Comparison of ENCODE assay signal across 2 cellular contexts in the genomic region with DNA sequence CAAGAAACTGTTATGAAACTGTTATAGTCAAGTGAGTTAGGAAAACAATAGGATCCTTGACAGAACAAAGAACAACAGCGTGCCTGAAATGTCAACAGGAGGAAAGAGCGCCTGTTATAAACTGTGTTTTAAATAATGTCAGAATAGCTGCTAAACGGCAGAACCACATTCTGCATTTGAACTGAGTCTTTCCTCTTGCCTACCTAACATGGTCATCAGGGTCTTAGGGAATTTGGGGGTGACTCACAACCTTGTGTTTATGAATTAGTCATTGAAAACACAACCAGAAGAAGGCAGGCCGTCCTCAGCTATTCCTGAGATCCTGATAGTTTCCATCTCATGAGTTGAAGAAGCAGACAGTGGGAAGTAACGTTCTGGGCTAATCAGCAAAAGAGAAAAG.
TF ChIP-seq lines count a peak whose summit lies in the region.

No MANE protein-coding gene starts in this region.

TF ChIP-seq in A549, 52 proteins besides CTCF, POLR2A, EP300 and RAD21 (continued from another document):
- TF ChIP-seq, protein P1, sequence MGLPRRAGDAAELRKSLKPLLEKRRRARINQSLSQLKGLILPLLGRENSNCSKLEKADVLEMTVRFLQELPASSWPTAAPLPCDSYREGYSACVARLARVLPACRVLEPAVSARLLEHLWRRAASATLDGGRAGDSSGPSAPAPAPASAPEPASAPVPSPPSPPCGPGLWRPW (IDR thresholded peaks at IDR 0.05) = no peak

TF ChIP-seq in IMR-90, 13 proteins besides CTCF, POLR2A, EP300 and RAD21 (continued from another document):
- TF ChIP-seq RCOR1 (IDR thresholded peaks at IDR 0.05; ENCODE audit: insufficient replicate concordance, low read length) (no peak), MAFK (IDR thresholded peaks at IDR 0.05; ENCODE audit: low read depth, low read length) (peak; percentile 72), ELK1 (IDR thresholded peaks at IDR 0.05; ENCODE audit: borderline replicate concordance, low read depth, low read length) (no peak), FOS (IDR thresholded peaks at IDR 0.05; ENCODE audit: low read depth, low read length) (peak; percentile 100), SMC3 (IDR thresholded peaks at IDR 0.05; ENCODE audit: low read depth, low read length) (peak; percentile 32; the same call in 1 of the 2 replicates)
